ENCODE assay signal across 25 cellular contexts in genomic region chr7:144048648-144049047, GRCh38. TPM values are rescaled to one million over a fixed set of nuclear protein-coding genes. Genes with fewer than 3 reads are reported as not detected.
"Had no signal": no experiment of that assay in that cellular context is flagged by ENCODE, and none has a peak within 500 bp of the region (broad histone marks: within the 10 kb centered on the region; RNA-seq: fewer than 3 reads in every experiment).

A gene with protein sequence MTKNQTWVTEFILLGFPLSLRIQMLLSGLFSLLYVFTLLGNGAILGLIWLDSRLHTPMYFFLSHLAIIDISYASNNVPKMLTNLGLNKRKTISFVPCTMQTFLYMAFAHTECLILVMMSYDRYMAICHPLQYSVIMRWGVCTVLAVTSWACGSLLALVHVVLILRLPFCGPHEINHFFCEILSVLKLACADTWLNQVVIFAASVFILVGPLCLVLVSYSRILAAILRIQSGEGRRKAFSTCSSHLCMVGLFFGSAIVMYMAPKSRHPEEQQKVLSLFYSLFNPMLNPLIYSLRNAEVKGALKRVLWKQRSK (plus strand): TSS chr7:144048948. CDS start chr7:144050402, 1,454 bp downstream.

- H3K27ac Mint-ChIP-seq: activated B cell treated with CpG ODN at 0.5 μM for 24 hours; activated CD4-positive, alpha-beta memory T cell treated with anti-CD3 and anti-CD28 coated beads for 36 hours; activated naive CD8-positive, alpha-beta T cell treated with anti-CD3 and anti-CD28 coated beads, Interleukin-2, amount 10 ng/mL, durations not matched to agents 7 days and 5 days; dendritic cell treated with granulocyte-macrophage colony-stimulating factor and Interleukin-4, amounts not matched to agents 40 ng/mL and 50 ng/mL, for 4 days; naive thymus-derived CD8-positive, alpha-beta T cell; stimulated activated naive CD8-positive, alpha-beta T cell treated with anti-CD3 and anti-CD28 coated beads, Interleukin-15, Interleukin-2, amounts not matched to agents 100 ng/mL and 50 ng/mL, for 24 hours had no signal

- DNase-seq: activated B cell treated with CpG ODN at 0.5 μM for 24 hours; activated CD4-positive, alpha-beta memory T cell treated with anti-CD3 and anti-CD28 coated beads for 36 hours; activated CD4-positive, alpha-beta T cell treated with anti-CD3 and anti-CD28 coated beads for 4 hours; activated naive CD8-positive, alpha-beta T cell treated with anti-CD3 and anti-CD28 coated beads, Interleukin-2, amount 10 ng/mL, durations not matched to agents 7 days and 5 days; activated T-cell treated with anti-CD3 and anti-CD28 coated beads for 4 hours; amygdala; effector memory CD4-positive, alpha-beta T cell; heart left ventricle; mesendoderm; naive thymus-derived CD8-positive, alpha-beta T cell; ovary; psoas muscle; right cardiac atrium; stimulated activated CD4-positive, alpha-beta T cell treated with anti-CD3 and anti-CD28 coated beads, Interleukin-2, amount 100 ng/mL, for 48 hours; transverse colon had no signal

- H3K4me3 Mint-ChIP-seq: activated B cell treated with CpG ODN at 0.5 μM for 24 hours; activated CD4-positive, alpha-beta memory T cell treated with anti-CD3 and anti-CD28 coated beads for 36 hours; activated naive CD8-positive, alpha-beta T cell treated with anti-CD3 and anti-CD28 coated beads, Interleukin-2, amount 10 ng/mL, durations not matched to agents 7 days and 5 days; dendritic cell treated with granulocyte-macrophage colony-stimulating factor and Interleukin-4, amounts not matched to agents 40 ng/mL and 50 ng/mL, for 4 days; naive thymus-derived CD8-positive, alpha-beta T cell; stimulated activated naive CD8-positive, alpha-beta T cell treated with anti-CD3 and anti-CD28 coated beads, Interleukin-15, Interleukin-2, amounts not matched to agents 100 ng/mL and 50 ng/mL, for 24 hours had no signal

- H3K9me3 ChIP-seq: esophagus muscularis mucosa, gastroesophageal sphincter, heart left ventricle, ovary, psoas muscle, transverse colon, vagina had no signal

- H3K27me3 Mint-ChIP-seq: activated B cell treated with CpG ODN at 0.5 μM for 24 hours; dendritic cell treated with granulocyte-macrophage colony-stimulating factor and Interleukin-4, amounts not matched to agents 40 ng/mL and 50 ng/mL, for 4 days had no signal

- H3K36me3 Mint-ChIP-seq: activated CD4-positive, alpha-beta memory T cell treated with anti-CD3 and anti-CD28 coated beads for 36 hours; activated naive CD8-positive, alpha-beta T cell treated with anti-CD3 and anti-CD28 coated beads, Interleukin-2, amount 10 ng/mL, durations not matched to agents 7 days and 5 days; naive thymus-derived CD8-positive, alpha-beta T cell had no signal

- H3K27me3 ChIP-seq: cardiac muscle cell, gastroesophageal sphincter, ovary, transverse colon, vagina had no signal

- H3K4me1 ChIP-seq: esophagus muscularis mucosa, gastroesophageal sphincter, heart left ventricle, psoas muscle, transverse colon, vagina had no signal

- ATAC-seq: gastroesophageal sphincter; heart left ventricle; naive thymus-derived CD8-positive, alpha-beta T cell; psoas muscle; right cardiac atrium had no signal

- H3K36me3 ChIP-seq: cardiac muscle cell, esophagus muscularis mucosa, gastroesophageal sphincter, heart left ventricle, ovary, transverse colon, vagina had no signal

- H3K27ac ChIP-seq: cardiac muscle cell, esophagus muscularis mucosa, gastroesophageal sphincter, heart left ventricle, ovary, psoas muscle, transverse colon, vagina had no signal

- H3K4me3 ChIP-seq: cardiac muscle cell, esophagus muscularis mucosa, gastroesophageal sphincter, heart left ventricle, ovary, psoas muscle, transverse colon, vagina had no signal

- H3K4me1 Mint-ChIP-seq: activated B cell treated with CpG ODN at 0.5 μM for 24 hours; activated naive CD8-positive, alpha-beta T cell treated with anti-CD3 and anti-CD28 coated beads, Interleukin-2, amount 10 ng/mL, durations not matched to agents 7 days and 5 days; naive thymus-derived CD8-positive, alpha-beta T cell had no signal

RNA-seq across cellular contexts. Expression of the gene that starts here (rescaled TPM):
- total RNA-seq: activated B cell treated with CpG ODN at 0.5 μM for 24 hours; activated CD4-positive, alpha-beta memory T cell treated with anti-CD3 and anti-CD28 coated beads for 36 hours; activated naive CD8-positive, alpha-beta T cell treated with anti-CD3 and anti-CD28 coated beads, Interleukin-2, amount 10 ng/mL, durations not matched to agents 7 days and 5 days; cardiac muscle cell; chondrocyte; endothelial cell of umbilical vein; esophagus muscularis mucosa; gastroesophageal sphincter; heart left ventricle; lower leg skin; naive thymus-derived CD8-positive, alpha-beta T cell; ovary; psoas muscle; right cardiac atrium; skeletal muscle tissue; transverse colon; vagina had no signal
- polyA plus RNA-seq: cardiac muscle cell, endothelial cell of umbilical vein, heart left ventricle, ovary, psoas muscle, right cardiac atrium had no signal
